ENCODE assay signal across 2 cellular contexts in genomic region chr6:28152531-28152930, GRCh38.
TF ChIP-seq lines count a peak whose summit lies in the region.

No MANE protein-coding gene starts in this region.

TF ChIP-seq in HepG2, 621 proteins besides CTCF, POLR2A, EP300 and RAD21:
- TF ChIP-seq MAFK (conservative IDR thresholded peaks at IDR 0.05 in 1 of 2, IDR thresholded peaks at IDR 0.05 in 1 of 2; ENCODE audit: low read length in 2 of 2): peak; percentile 85 to 91
- no peak for TF ChIP-seq XRCC5 (optimal IDR thresholded peaks at IDR 0.05; ENCODE audit: low read length)
- TF ChIP-seq MAFF (IDR thresholded peaks at IDR 0.05; ENCODE audit: low read depth, low read length): peak; percentile 89

TF ChIP-seq in K562, 482 proteins besides CTCF, POLR2A, EP300 and RAD21:
- no peak for TF ChIP-seq UBTF (IDR thresholded peaks at IDR 0.05; ENCODE audit: borderline replicate concordance in 1 of 2, low read depth in 2 of 2, low read length in 2 of 2)
- TF ChIP-seq DNMT1 (IDR thresholded peaks at IDR 0.05): no peak
- no peak for TF ChIP-seq ZBTB40 (IDR thresholded peaks at IDR 0.05)
- TF ChIP-seq ZBTB40 (CRISPR knock-in tag; IDR thresholded peaks at IDR 0.05): no peak
- no peak for TF ChIP-seq CAMTA2 (CRISPR knock-in tag; conservative IDR thresholded peaks at IDR 0.05)
- no peak for TF ChIP-seq SPI1 (IDR thresholded peaks at IDR 0.05; ENCODE audit: borderline replicate concordance, low read depth, low read length)
- TF ChIP-seq SP2 (IDR thresholded peaks at IDR 0.05; ENCODE audit: extremely low read depth, low read depth, low read length, poor library complexity, severe bottlenecking): no peak
- TF ChIP-seq NR1H2 (CRISPR knock-in tag; IDR thresholded peaks at IDR 0.05): no peak
- no peak for TF ChIP-seq MXI1 (IDR thresholded peaks at IDR 0.05; ENCODE audit: low read depth, low read length)
- peak; percentile 71 for TF ChIP-seq MAFK (IDR thresholded peaks at IDR 0.05; ENCODE audit: low read length)
- no peak for TF ChIP-seq HINFP (tag; conservative IDR thresholded peaks at IDR 0.05; ENCODE audit: low read depth)
- no peak for TF ChIP-seq HMG20A (CRISPR knock-in tag; conservative IDR thresholded peaks at IDR 0.05)
- no peak for TF ChIP-seq ZNF311 (CRISPR knock-in tag; IDR thresholded peaks at IDR 0.05)
- TF ChIP-seq, protein P1, sequence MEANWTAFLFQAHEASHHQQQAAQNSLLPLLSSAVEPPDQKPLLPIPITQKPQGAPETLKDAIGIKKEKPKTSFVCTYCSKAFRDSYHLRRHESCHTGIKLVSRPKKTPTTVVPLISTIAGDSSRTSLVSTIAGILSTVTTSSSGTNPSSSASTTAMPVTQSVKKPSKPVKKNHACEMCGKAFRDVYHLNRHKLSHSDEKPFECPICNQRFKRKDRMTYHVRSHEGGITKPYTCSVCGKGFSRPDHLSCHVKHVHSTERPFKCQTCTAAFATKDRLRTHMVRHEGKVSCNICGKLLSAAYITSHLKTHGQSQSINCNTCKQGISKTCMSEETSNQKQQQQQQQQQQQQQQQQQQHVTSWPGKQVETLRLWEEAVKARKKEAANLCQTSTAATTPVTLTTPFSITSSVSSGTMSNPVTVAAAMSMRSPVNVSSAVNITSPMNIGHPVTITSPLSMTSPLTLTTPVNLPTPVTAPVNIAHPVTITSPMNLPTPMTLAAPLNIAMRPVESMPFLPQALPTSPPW (CRISPR knock-in tag; IDR thresholded peaks at IDR 0.05): no peak
- no peak for TF ChIP-seq KAT7 (CRISPR knock-in tag; IDR thresholded peaks at IDR 0.05; ENCODE audit: borderline replicate concordance)
- TF ChIP-seq ZBTB7A (IDR thresholded peaks at IDR 0.05; ENCODE audit: borderline replicate concordance, control insufficient read depth, low read depth, low read length): no peak
- no peak for TF ChIP-seq ZNF124 (CRISPR knock-in tag; IDR thresholded peaks at IDR 0.05)
- TF ChIP-seq PHB (CRISPR knock-in tag; IDR thresholded peaks at IDR 0.05): no peak
- TF ChIP-seq, protein P2, sequence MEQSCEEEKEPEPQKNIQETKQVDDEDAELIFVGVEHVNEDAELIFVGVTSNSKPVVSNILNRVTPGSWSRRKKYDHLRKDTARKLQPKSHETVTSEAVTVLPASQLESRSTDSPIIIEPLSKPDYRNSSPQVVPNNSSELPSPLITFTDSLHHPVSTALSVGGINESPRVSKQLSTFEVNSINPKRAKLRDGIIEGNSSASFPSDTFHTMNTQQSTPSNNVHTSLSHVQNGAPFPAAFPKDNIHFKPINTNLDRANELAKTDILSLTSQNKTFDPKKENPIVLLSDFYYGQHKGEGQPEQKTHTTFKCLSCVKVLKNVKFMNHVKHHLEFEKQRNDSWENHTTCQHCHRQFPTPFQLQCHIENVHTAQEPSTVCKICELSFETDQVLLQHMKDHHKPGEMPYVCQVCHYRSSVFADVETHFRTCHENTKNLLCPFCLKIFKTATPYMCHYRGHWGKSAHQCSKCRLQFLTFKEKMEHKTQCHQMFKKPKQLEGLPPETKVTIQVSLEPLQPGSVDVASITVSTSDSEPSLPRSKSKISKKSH (CRISPR knock-in tag; IDR thresholded peaks at IDR 0.05): no peak
- TF ChIP-seq HMG20B (CRISPR knock-in tag; IDR thresholded peaks at IDR 0.05): no peak
- no peak for TF ChIP-seq RHOXF2B (CRISPR knock-in tag; conservative IDR thresholded peaks at IDR 0.05)
- peak; percentile 63 for TF ChIP-seq MAFF (IDR thresholded peaks at IDR 0.05; ENCODE audit: low read length)
- no peak for TF ChIP-seq RFX1 (IDR thresholded peaks at IDR 0.05)
- TF ChIP-seq SRSF3 (IDR thresholded peaks at IDR 0.05; ENCODE audit: insufficient read depth, low read length): no peak
- TF ChIP-seq DACH1 (IDR thresholded peaks at IDR 0.05; ENCODE audit: partially characterized antibody): no peak
- TF ChIP-seq C11orf30 (IDR thresholded peaks at IDR 0.05; ENCODE audit: low read depth): peak; percentile 73
- TF ChIP-seq, protein P3, sequence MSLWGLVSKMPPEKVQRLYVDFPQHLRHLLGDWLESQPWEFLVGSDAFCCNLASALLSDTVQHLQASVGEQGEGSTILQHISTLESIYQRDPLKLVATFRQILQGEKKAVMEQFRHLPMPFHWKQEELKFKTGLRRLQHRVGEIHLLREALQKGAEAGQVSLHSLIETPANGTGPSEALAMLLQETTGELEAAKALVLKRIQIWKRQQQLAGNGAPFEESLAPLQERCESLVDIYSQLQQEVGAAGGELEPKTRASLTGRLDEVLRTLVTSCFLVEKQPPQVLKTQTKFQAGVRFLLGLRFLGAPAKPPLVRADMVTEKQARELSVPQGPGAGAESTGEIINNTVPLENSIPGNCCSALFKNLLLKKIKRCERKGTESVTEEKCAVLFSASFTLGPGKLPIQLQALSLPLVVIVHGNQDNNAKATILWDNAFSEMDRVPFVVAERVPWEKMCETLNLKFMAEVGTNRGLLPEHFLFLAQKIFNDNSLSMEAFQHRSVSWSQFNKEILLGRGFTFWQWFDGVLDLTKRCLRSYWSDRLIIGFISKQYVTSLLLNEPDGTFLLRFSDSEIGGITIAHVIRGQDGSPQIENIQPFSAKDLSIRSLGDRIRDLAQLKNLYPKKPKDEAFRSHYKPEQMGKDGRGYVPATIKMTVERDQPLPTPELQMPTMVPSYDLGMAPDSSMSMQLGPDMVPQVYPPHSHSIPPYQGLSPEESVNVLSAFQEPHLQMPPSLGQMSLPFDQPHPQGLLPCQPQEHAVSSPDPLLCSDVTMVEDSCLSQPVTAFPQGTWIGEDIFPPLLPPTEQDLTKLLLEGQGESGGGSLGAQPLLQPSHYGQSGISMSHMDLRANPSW (CRISPR knock-in tag; IDR thresholded peaks at IDR 0.05): no peak
- TF ChIP-seq NFYB (IDR thresholded peaks at IDR 0.05; ENCODE audit: extremely low read depth, insufficient read length): no peak
- TF ChIP-seq MAFG (tag; conservative IDR thresholded peaks at IDR 0.05): peak; percentile 75
- peak; percentile 90 for TF ChIP-seq ZNF316 (IDR thresholded peaks at IDR 0.05)
- TF ChIP-seq, protein P4, sequence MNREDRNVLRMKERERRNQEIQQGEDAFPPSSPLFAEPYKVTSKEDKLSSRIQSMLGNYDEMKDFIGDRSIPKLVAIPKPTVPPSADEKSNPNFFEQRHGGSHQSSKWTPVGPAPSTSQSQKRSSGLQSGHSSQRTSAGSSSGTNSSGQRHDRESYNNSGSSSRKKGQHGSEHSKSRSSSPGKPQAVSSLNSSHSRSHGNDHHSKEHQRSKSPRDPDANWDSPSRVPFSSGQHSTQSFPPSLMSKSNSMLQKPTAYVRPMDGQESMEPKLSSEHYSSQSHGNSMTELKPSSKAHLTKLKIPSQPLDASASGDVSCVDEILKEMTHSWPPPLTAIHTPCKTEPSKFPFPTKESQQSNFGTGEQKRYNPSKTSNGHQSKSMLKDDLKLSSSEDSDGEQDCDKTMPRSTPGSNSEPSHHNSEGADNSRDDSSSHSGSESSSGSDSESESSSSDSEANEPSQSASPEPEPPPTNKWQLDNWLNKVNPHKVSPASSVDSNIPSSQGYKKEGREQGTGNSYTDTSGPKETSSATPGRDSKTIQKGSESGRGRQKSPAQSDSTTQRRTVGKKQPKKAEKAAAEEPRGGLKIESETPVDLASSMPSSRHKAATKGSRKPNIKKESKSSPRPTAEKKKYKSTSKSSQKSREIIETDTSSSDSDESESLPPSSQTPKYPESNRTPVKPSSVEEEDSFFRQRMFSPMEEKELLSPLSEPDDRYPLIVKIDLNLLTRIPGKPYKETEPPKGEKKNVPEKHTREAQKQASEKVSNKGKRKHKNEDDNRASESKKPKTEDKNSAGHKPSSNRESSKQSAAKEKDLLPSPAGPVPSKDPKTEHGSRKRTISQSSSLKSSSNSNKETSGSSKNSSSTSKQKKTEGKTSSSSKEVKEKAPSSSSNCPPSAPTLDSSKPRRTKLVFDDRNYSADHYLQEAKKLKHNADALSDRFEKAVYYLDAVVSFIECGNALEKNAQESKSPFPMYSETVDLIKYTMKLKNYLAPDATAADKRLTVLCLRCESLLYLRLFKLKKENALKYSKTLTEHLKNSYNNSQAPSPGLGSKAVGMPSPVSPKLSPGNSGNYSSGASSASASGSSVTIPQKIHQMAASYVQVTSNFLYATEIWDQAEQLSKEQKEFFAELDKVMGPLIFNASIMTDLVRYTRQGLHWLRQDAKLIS (CRISPR knock-in tag; IDR thresholded peaks at IDR 0.05): no peak
